Comparison of ENCODE assay signal across 25 cellular contexts in the genomic region with DNA sequence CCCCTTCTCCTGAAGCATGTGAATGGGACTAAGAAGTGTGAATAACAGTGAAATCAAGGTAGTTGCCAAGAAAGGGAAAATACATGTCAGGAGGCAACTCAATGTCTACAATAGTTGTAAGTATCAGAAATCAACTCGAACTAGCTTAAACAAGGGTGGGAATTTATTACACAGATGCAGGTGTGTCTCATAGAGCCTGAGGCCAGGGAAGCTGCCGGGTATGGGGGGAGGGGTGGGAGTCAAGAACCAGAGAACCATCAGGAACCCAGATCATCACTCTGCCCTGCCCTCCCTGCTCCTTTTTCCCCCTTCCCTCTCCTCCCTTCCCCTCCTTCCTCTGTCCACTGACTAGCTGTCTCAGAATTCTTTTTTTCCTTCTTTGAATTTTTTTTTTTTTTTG. TPM values are rescaled to one million over a fixed set of nuclear protein-coding genes. Genes with fewer than 3 reads are reported as not detected.
DNase-seq lines count a peak whose midpoint lies in the region; ATAC-seq, FAIRE-seq and TF ChIP-seq lines count a peak whose summit lies in the region.
"Had no signal": no experiment of that assay in that cellular context is flagged by ENCODE, and none has a peak within 500 bp of the region (broad histone marks: within the 10 kb centered on the region; RNA-seq: fewer than 3 reads in every experiment).

No MANE protein-coding gene starts in this region.

- H4K20me1 ChIP-seq in mammary epithelial cell (ENCODE audit: insufficient read depth, low read length) (no peaks in the 10 kb centered on the region), hepatocyte (ENCODE audit: insufficient read depth, poor library complexity, severe bottlenecking) (no peaks in the 10 kb centered on the region)

- dilution Hi-C loops in mammary epithelial cell (cut with HindIII; ENCODE audit: low sequenced_read_pairs) = loop anchor here (5.0 kb wide), 1 partner anchor 74 kb away; no protein-coding TSS in a partner anchor

- H3K27ac ChIP-seq in mammary epithelial cell (ENCODE audit: insufficient read depth, low read depth, low read length) (peak overlapping the region; percentile 83), breast epithelium (no peak overlapping the region), hepatocyte (peak overlapping the region; percentile 84)
- H3K27ac ChIP-seq: 22Rv1, Peyer's patch had no signal

- no peak overlapping the region for H3K9ac ChIP-seq in mammary epithelial cell (ENCODE audit: insufficient read depth, low read length)
- H3K9ac ChIP-seq: SK-N-SH had no signal

- no peaks in the 10 kb centered on the region for H3K27me3 ChIP-seq in mammary epithelial cell (ENCODE audit: insufficient read depth, low read length)
- no peaks in the 10 kb centered on the region for H3K27me3 ChIP-seq in breast epithelium
- H3K27me3 ChIP-seq in bronchial epithelial cell (ENCODE audit: control insufficient read depth, insufficient read depth, low read length) = no peaks in the 10 kb centered on the region
- H3K27me3 ChIP-seq in hepatocyte = no peaks in the 10 kb centered on the region
- H3K27me3 ChIP-seq: Peyer's patch had no signal

- no peak overlapping the region for H3K4me3 ChIP-seq in mammary epithelial cell (replicated peaks in 1 of 3; ENCODE audit: insufficient read depth in 1 of 3, low read depth in 2 of 3, low read length in 3 of 3)
- H3K4me3 ChIP-seq in breast epithelium = no peak overlapping the region
- H3K4me3 ChIP-seq in bronchial epithelial cell (ENCODE audit: low read depth, low read length) = no peak overlapping the region
- no peak overlapping the region for H3K4me3 ChIP-seq in hepatocyte
- H3K4me3 ChIP-seq: Peyer's patch had no signal

- H3K4me2 ChIP-seq in mammary epithelial cell (ENCODE audit: insufficient read depth, low read depth, low read length) (no peak overlapping the region), hepatocyte (no peak overlapping the region)

- intact Hi-C loops in mammary epithelial cell (cut with micrococcal nuclease) = no loop called here
- intact Hi-C loops in breast epithelium (cut with DNase I; ENCODE audit: low total_unique reads) = no loop called here

- DNase-seq in mammary epithelial cell (peak; percentile 69), breast epithelium (ENCODE audit: low spot score in 2 of 2) (no peak), bronchial epithelial cell (ENCODE audit: low read depth) (peak; percentile 49), hepatocyte (ENCODE audit: low spot score) (no peak), cerebellar nuclear complex (lab: John Stamatoyannopoulos, UW) (no peak), glomerular visceral epithelial cell (ENCODE audit: extremely low spot score) (no peak), NCI-H774 (lab: John Stamatoyannopoulos, UW) (no peak)
- DNase-seq: ACHN; BE2C; CD8-positive, alpha-beta memory T cell; DMS79 treated with DMSO at 0.1 percent for 48 hours; Kasumi-1; MV-4-11; NCI-H1105; NCI-H1694; NCI-H2029 treated with DMSO at 0.1 percent for 48 hours; NCI-H2227 treated with DMSO at 0.1 percent for 48 hours; NCI-H526 treated with DMSO at 0.1 percent for 48 hours; Peyer's patch; SK-N-SH had no signal

- H3K4me1 ChIP-seq in mammary epithelial cell (ENCODE audit: insufficient read depth, low read length) (peaks cover 28% of the 10 kb centered on the region), breast epithelium (no peaks in the 10 kb centered on the region), hepatocyte (ENCODE audit: insufficient read depth) (no peaks in the 10 kb centered on the region)
- H3K4me1 ChIP-seq: BE2C, Peyer's patch had no signal

- no peak for TF ChIP-seq POLR2A in breast epithelium (IDR thresholded peaks at IDR 0.05)

- WGBS in mammary epithelial cell (ENCODE audit: low coverage, missing lambda C conversion rate) = 11% methylated on average over 2 of the region's 2 CpGs
- 87% methylated on average over 2 of the region's 2 CpGs for WGBS in hepatocyte (ENCODE audit: low lambda C conversion rate, missing lambda C conversion rate)

- TF ChIP-seq CTCF in mammary epithelial cell (conservative IDR thresholded peaks at IDR 0.05 in 1 of 2, IDR thresholded peaks at IDR 0.05 in 1 of 2; ENCODE audit: extremely low read depth in 1 of 2, insufficient read depth in 1 of 2, low read depth in 1 of 2, low read length in 2 of 2) = no peak
- TF ChIP-seq CTCF in breast epithelium (IDR thresholded peaks at IDR 0.05) = no peak
- TF ChIP-seq CTCF in bronchial epithelial cell (IDR thresholded peaks at IDR 0.05; ENCODE audit: insufficient read depth, low read length, severe bottlenecking) = no peak
- TF ChIP-seq CTCF in hepatocyte (IDR thresholded peaks at IDR 0.05; ENCODE audit: poor library complexity) = no peak

- CTCF ChIA-PET in mammary epithelial cell (lab: Charles Lee; ENCODE audit: low non-redundant PET) = interaction anchor here (0.6 to 0.7 kb wide), 2 partner anchors 34 to 367 kb away, joined by 3 to 7 read pairs; no protein-coding TSS in a partner anchor

- peak overlapping the region; percentile 15 for H2AFZ ChIP-seq in mammary epithelial cell (ENCODE audit: low read depth, low read length)
- no peak overlapping the region for H2AFZ ChIP-seq in hepatocyte

- no peak for FAIRE-seq in bronchial epithelial cell (lab: Jason Lieb, UNC)
- FAIRE-seq: GM12892 had no signal

- ATAC-seq in HG03457 (IDR thresholded peaks at IDR 0.05; ENCODE audit: unreplicated experiment) = no peak

- no TSS peak for BruUV-seq in mammary epithelial cell (replicated peaks; lab: Mats Ljungman, UMichigan)

- in situ Hi-C loops in mammary epithelial cell (cut with MboI; ENCODE audit: low sequenced_read_pairs in 2 of 2) = no loop called here

- H3K9me2 ChIP-seq in hepatocyte (replicated peaks; ENCODE audit: insufficient read depth) = no peaks in the 10 kb centered on the region
- H3K9me2 ChIP-seq: SK-N-SH had no signal

- no peaks in the 10 kb centered on the region for H3K9me3 ChIP-seq in mammary epithelial cell (replicated peaks; ENCODE audit: insufficient read depth, low read length)
- no peaks in the 10 kb centered on the region for H3K9me3 ChIP-seq in breast epithelium
- H3K9me3 ChIP-seq in hepatocyte (ENCODE audit: low read depth) = no peaks in the 10 kb centered on the region
- H3K9me3 ChIP-seq: BE2C, Peyer's patch, SK-N-SH had no signal

- H3K36me3 ChIP-seq in mammary epithelial cell (ENCODE audit: insufficient read depth, low read length) (no peaks in the 10 kb centered on the region), breast epithelium (no peaks in the 10 kb centered on the region), bronchial epithelial cell (ENCODE audit: control insufficient read depth, insufficient read depth, low read length) (no peaks in the 10 kb centered on the region), hepatocyte (replicated peaks; ENCODE audit: insufficient read depth, low read depth) (no peaks in the 10 kb centered on the region)
- H3K36me3 ChIP-seq: BE2C, Peyer's patch had no signal

- H3K79me2 ChIP-seq in mammary epithelial cell (ENCODE audit: insufficient read depth, low read length) (no peaks in the 10 kb centered on the region), hepatocyte (no peaks in the 10 kb centered on the region)

RNA-seq across cellular contexts. Expression of gene BMP6, which starts 34.9 kb away (rescaled TPM):
- 1 to 10 TPM in 1 of 2 donors, under 1 TPM in 1; 0.33 to 1.2 TPM for total RNA-seq in mammary epithelial cell
- polyA plus RNA-seq in mammary epithelial cell = 4.2 TPM
- polyA minus RNA-seq in mammary epithelial cell = 12.1 TPM
- total RNA-seq in breast epithelium = 10 to 100 TPM in 1 of 3 donors, 1 to 10 TPM in 2; 3.5 to 11.1 (median 6.2) TPM
- total RNA-seq in bronchial epithelial cell = 2.3 and 2.6 TPM in 2 replicates
- total RNA-seq in hepatocyte = 2.9 and 4.3 TPM in 2 replicates
- 3.5 and 4.0 TPM in 2 replicates for polyA plus RNA-seq in hepatocyte
- total RNA-seq: CD8-positive, alpha-beta memory T cell; HT-29 had no signal
- polyA plus RNA-seq: CD14-positive monocyte; CD8-positive, alpha-beta memory T cell; SK-N-SH had no signal

Comparison
In these comparisons a context has a peak if more than half of its experiments do, and no peak if none do; other contexts are left out.
1. DNase-seq: peak in mammary epithelial cell (single experiment) and bronchial epithelial cell (single experiment); none in breast epithelium (0 of 2), hepatocyte (single experiment), cerebellar nuclear complex (0 of 2), glomerular visceral epithelial cell (single experiment) and NCI-H774 (single experiment).
2. H3K27ac ChIP-seq: peak in mammary epithelial cell (single experiment) and hepatocyte (single experiment); none in breast epithelium (0 of 2).